In the genomic region with DNA sequence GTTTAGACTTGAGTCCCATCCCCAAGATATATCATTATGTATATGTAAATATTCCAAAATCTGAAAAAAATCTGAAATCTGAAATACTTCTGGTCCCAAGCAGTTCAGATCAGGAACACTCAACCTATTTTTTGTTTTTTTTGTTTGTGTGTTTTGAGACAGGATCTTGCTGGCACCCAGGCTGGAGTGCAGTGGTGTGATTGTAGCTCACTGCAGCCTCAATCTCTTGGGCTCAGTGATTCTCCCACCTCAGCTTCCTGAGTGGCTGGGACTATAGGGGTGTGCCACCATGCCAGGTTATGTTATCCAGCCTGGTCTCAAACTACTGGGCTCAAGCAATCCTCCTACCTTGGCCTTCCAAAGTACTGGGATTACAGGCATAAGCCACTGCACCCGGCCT, we compare ENCODE assay signal across 5 cellular contexts.
"Had no signal": no experiment of that assay in that cellular context is flagged by ENCODE, and none has a peak within 500 bp of the region (broad histone marks: within the 10 kb centered on the region; RNA-seq: fewer than 3 reads in every experiment).

No MANE protein-coding gene starts in this region.

- H3K27ac ChIP-seq: HL-60 had no signal

- H3K4me3 ChIP-seq: K562 had no signal

- DNase-seq: IMR-90, KBM-7, KG1 had no signal
